14 cellular contexts compared by ENCODE assay signal in the genomic region with DNA sequence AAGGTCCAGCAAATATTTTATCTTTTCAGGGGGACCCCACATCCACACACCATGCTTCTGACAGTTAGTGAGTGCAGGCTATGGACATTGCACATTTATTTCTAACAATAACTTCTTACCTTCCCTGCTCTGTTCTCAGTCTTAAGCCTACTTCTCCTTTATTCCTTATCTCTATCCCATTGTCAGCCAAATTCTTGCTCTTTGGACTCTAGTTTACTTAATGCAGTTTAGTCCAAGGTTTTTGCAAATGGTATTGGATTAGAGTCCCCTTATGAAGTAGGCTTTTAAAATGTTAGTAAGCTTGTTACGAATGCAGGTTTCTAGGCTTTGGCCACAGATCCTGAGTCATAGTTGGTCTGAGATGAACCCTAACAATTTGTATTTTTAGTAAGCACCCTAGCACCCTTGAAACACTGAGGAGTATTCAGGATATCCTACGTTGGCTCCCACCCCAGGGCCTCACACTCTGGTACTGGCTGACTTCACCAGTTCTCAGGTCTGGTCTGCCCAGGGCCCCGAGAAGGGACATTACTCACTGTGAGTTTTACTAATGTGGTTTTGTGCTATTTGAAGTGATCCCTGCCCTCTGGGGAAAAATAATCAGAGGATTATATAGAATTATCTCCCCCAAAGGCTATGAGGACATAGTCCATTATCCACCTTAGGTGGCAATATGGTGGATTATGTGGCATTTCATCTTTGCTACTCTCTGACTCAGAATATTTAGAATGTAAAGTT.
DNase-seq lines count a peak whose midpoint lies in the region; ATAC-seq, FAIRE-seq and TF ChIP-seq lines count a peak whose summit lies in the region.
"Had no signal": no experiment of that assay in that cellular context is flagged by ENCODE, and none has a peak within 500 bp of the region (broad histone marks: within the 10 kb centered on the region; RNA-seq: fewer than 3 reads in every experiment).

No MANE protein-coding gene starts in this region.

- no peaks in the 10 kb centered on the region for H3K9me1 ChIP-seq in endothelial cell of umbilical vein (replicated peaks; ENCODE audit: control insufficient read depth, extremely low read depth, insufficient read depth, low read length)

- peaks cover 23% of the 10 kb centered on the region for H3K4me1 ChIP-seq in Panc1 (ENCODE audit: control insufficient read depth, insufficient read depth, low read length)
- H3K4me1 ChIP-seq in endothelial cell of umbilical vein (ENCODE audit: control insufficient read depth, extremely low read depth, insufficient read depth, low read length) = peaks cover 14% of the 10 kb centered on the region
- H3K4me1 ChIP-seq in osteoblast (ENCODE audit: insufficient read depth, low read length) = peaks cover 21% of the 10 kb centered on the region
- H3K4me1 ChIP-seq: BLaER1 treated with 17β-estradiol and CSF1 and Interleukin-3, amounts not matched to agents 10 nM and 100 nM had no signal

- H3K27me3 ChIP-seq in Panc1 (ENCODE audit: control insufficient read depth, insufficient read depth, low read length) = no peaks in the 10 kb centered on the region
- H3K27me3 ChIP-seq in endothelial cell of umbilical vein (ENCODE audit: control insufficient read depth in 2 of 2, insufficient read depth in 2 of 2, low read length in 2 of 2) = no peaks in the 10 kb centered on the region
- no peaks in the 10 kb centered on the region for H3K27me3 ChIP-seq in osteoblast (ENCODE audit: insufficient read depth, low read length)
- H3K27me3 ChIP-seq: adrenal gland; BLaER1 treated with 17β-estradiol and CSF1 and Interleukin-3, amounts not matched to agents 10 nM and 100 nM had no signal

- no peaks in the 10 kb centered on the region for H4K20me1 ChIP-seq in endothelial cell of umbilical vein (replicated peaks; ENCODE audit: control insufficient read depth, extremely low read depth, insufficient read depth, low read length)
- H4K20me1 ChIP-seq in osteoblast (ENCODE audit: insufficient read depth, low read length) = no peaks in the 10 kb centered on the region
- H4K20me1 ChIP-seq: BLaER1 treated with 17β-estradiol and CSF1 and Interleukin-3, amounts not matched to agents 10 nM and 100 nM had no signal

- DNase-seq in H54 (ENCODE audit: insufficient read length, low spot score) (peak; percentile 27), Panc1 (ENCODE audit: low read depth, low spot score) (no peak), endothelial cell of umbilical vein (ENCODE audit: low read depth, low spot score) (no peak), osteoblast (ENCODE audit: insufficient read length, low spot score, missing footprints) (no peak), NCI-H2196 treated with DMSO at 0.1 percent for 48 hours (lab: John Stamatoyannopoulos, UW; ENCODE audit: unreplicated experiment) (no peak)
- no peak for DNase-seq in activated naive CD8-positive, alpha-beta T cell treated with anti-CD3 and anti-CD28 coated beads for 36 hours
- no peak for DNase-seq in stimulated activated CD8-positive, alpha-beta memory T cell treated with anti-CD3 and anti-CD28 coated beads, Interleukin-4, amount 100 ng/mL, for 48 hours
- DNase-seq: activated T-cell treated with anti-CD3 and anti-CD28 coated beads, Interleukin-2, amount 50 U/mL, for 1 hour; adrenal gland; naive B cell; NCI-H1694 treated with DMSO at 0.1 percent for 48 hours had no signal

- H3K79me2 ChIP-seq in endothelial cell of umbilical vein (ENCODE audit: control insufficient read depth, insufficient read depth, low read length) = no peaks in the 10 kb centered on the region
- no peaks in the 10 kb centered on the region for H3K79me2 ChIP-seq in osteoblast (ENCODE audit: insufficient read depth, low read length)

- H3K36me3 ChIP-seq in Panc1 (ENCODE audit: control insufficient read depth, insufficient read depth, low read length) = no peaks in the 10 kb centered on the region
- H3K36me3 ChIP-seq in endothelial cell of umbilical vein (ENCODE audit: control insufficient read depth in 2 of 2, extremely low read depth in 1 of 2, insufficient read depth in 2 of 2, low read length in 2 of 2) = no peaks in the 10 kb centered on the region
- no peaks in the 10 kb centered on the region for H3K36me3 ChIP-seq in osteoblast (ENCODE audit: insufficient read depth, low read length)
- H3K36me3 ChIP-seq: adrenal gland; BLaER1 treated with 17β-estradiol and CSF1 and Interleukin-3, amounts not matched to agents 10 nM and 100 nM had no signal

- no peaks in the 10 kb centered on the region for H3K36me3 Mint-ChIP-seq in activated naive CD8-positive, alpha-beta T cell treated with anti-CD3 and anti-CD28 coated beads for 36 hours
- H3K36me3 Mint-ChIP-seq: naive B cell had no signal

- dilution Hi-C loops in endothelial cell of umbilical vein (cut with MboI; ENCODE audit: extremely low pct_ligation_motif_present, low sequenced_read_pairs) = no loop called here

- TF ChIP-seq POLR2A in H54 (IDR thresholded peaks at IDR 0.05; ENCODE audit: low read depth, low read length) (no peak), endothelial cell of umbilical vein (IDR thresholded peaks at IDR 0.05; ENCODE audit: low read depth, low read length) (no peak)

- ATAC-seq in Panc1 (no peak), GM18511 (IDR thresholded peaks at IDR 0.05; ENCODE audit: unreplicated experiment) (no peak)

- H2AFZ ChIP-seq in endothelial cell of umbilical vein (ENCODE audit: low read depth, low read length) = no peak overlapping the region
- H2AFZ ChIP-seq in osteoblast (ENCODE audit: low read length) = no peak overlapping the region

- CTCF ChIA-PET in Panc1 (lab: Charles Lee) = no interaction called here
- CTCF ChIA-PET in endothelial cell of umbilical vein (lab: Charles Lee) = interaction anchor here (0.9 to 1.2 kb wide), 2 partner anchors 26 to 246 kb away, joined by 3 to 5 read pairs; no protein-coding TSS in a partner anchor

- no peak for TF ChIP-seq CTCF in Panc1 (IDR thresholded peaks at IDR 0.05)
- TF ChIP-seq CTCF in endothelial cell of umbilical vein (IDR thresholded peaks at IDR 0.05; ENCODE audit: extremely low read depth in 1 of 2, insufficient read depth in 1 of 2, low read depth in 1 of 2, low read length in 2 of 2) = no peak
- TF ChIP-seq CTCF in osteoblast (IDR thresholded peaks at IDR 0.05; ENCODE audit: extremely low read depth, low read depth, low read length) = no peak

- FAIRE-seq in H54 (lab: Jason Lieb, UNC) = peak; percentile 86
- FAIRE-seq in endothelial cell of umbilical vein (lab: Jason Lieb, UNC) = peak; percentile 12

- peaks cover 4% of the 10 kb centered on the region for H3K9me3 Mint-ChIP-seq in activated naive CD8-positive, alpha-beta T cell treated with anti-CD3 and anti-CD28 coated beads for 36 hours

- peaks cover 35% of the 10 kb centered on the region for H3K9me3 ChIP-seq in Panc1 (ENCODE audit: control insufficient read depth, insufficient read depth, low read depth, low read length)
- no peaks in the 10 kb centered on the region for H3K9me3 ChIP-seq in endothelial cell of umbilical vein (replicated peaks; ENCODE audit: control insufficient read depth, insufficient read depth, low read length)
- no peaks in the 10 kb centered on the region for H3K9me3 ChIP-seq in osteoblast (ENCODE audit: low read depth, low read length)
- H3K9me3 ChIP-seq: adrenal gland; BLaER1 treated with 17β-estradiol and CSF1 and Interleukin-3, amounts not matched to agents 10 nM and 100 nM had no signal

- H3K4me2 ChIP-seq in endothelial cell of umbilical vein (ENCODE audit: insufficient read depth, low read length) = no peak overlapping the region
- no peak overlapping the region for H3K4me2 ChIP-seq in osteoblast (ENCODE audit: insufficient read depth, low read length)
- H3K4me2 ChIP-seq: BLaER1 treated with 17β-estradiol and CSF1 and Interleukin-3, amounts not matched to agents 10 nM and 100 nM had no signal

- H3K27me3 Mint-ChIP-seq in activated naive CD8-positive, alpha-beta T cell treated with anti-CD3 and anti-CD28 coated beads for 36 hours = peaks cover 24% of the 10 kb centered on the region

- in situ Hi-C loops in Panc1 (cut with HindIII; ENCODE audit: low pct_unique_long_range_greater_than_20kb, low sequenced_read_pairs) = no loop called here

- no peak overlapping the region for H3K9ac ChIP-seq in endothelial cell of umbilical vein (replicated peaks; ENCODE audit: extremely low read depth, insufficient read depth, low read length)
- H3K9ac ChIP-seq: BLaER1 treated with 17β-estradiol and CSF1 and Interleukin-3, amounts not matched to agents 10 nM and 100 nM had no signal

- no peak overlapping the region for H3K4me3 Mint-ChIP-seq in activated naive CD8-positive, alpha-beta T cell treated with anti-CD3 and anti-CD28 coated beads for 36 hours
- H3K4me3 Mint-ChIP-seq: naive B cell had no signal

- BruUV-seq in Panc1 (replicated peaks; lab: Mats Ljungman, UMichigan) (no TSS peak), endothelial cell of umbilical vein (replicated peaks; lab: Mats Ljungman, UMichigan) (no TSS peak)

- no peak overlapping the region for H3K27ac Mint-ChIP-seq in activated naive CD8-positive, alpha-beta T cell treated with anti-CD3 and anti-CD28 coated beads for 36 hours
- H3K27ac Mint-ChIP-seq: naive B cell had no signal

- POLR2A ChIA-PET in Panc1 (lab: Charles Lee) = no interaction called here
- POLR2A ChIA-PET in endothelial cell of umbilical vein (lab: Charles Lee) = no interaction called here

- H3K4me1 Mint-ChIP-seq in activated naive CD8-positive, alpha-beta T cell treated with anti-CD3 and anti-CD28 coated beads for 36 hours = no peaks in the 10 kb centered on the region

- H3K4me3 ChIP-seq in Panc1 (ENCODE audit: low read depth in 2 of 2, low read length in 2 of 2) (no peak overlapping the region), endothelial cell of umbilical vein (replicated peaks in 1 of 3; ENCODE audit: insufficient read depth in 1 of 3, low read depth in 1 of 3, low read length in 3 of 3) (no peak overlapping the region), osteoblast (ENCODE audit: insufficient read depth, low read length) (no peak overlapping the region)
- H3K4me3 ChIP-seq: adrenal gland; BLaER1 treated with 17β-estradiol and CSF1 and Interleukin-3, amounts not matched to agents 10 nM and 100 nM; SK-N-MC had no signal

- H3K27ac ChIP-seq in Panc1 (ENCODE audit: low read length) (peak overlapping the region; percentile 92), endothelial cell of umbilical vein (ENCODE audit: insufficient read depth, low read depth, low read length) (peak overlapping the region; percentile 77), osteoblast (ENCODE audit: low read depth, low read length) (peak overlapping the region; percentile 61)
- H3K27ac ChIP-seq: adrenal gland; BLaER1 treated with 17β-estradiol and CSF1 and Interleukin-3, amounts not matched to agents 10 nM and 100 nM; SK-N-MC had no signal

- intact Hi-C loops in Panc1 (cut with micrococcal nuclease; ENCODE audit: unreplicated experiment) = no loop called here
- intact Hi-C loops in endothelial cell of umbilical vein (cut with micrococcal nuclease) = loop anchor here (5.0 kb wide), 1 partner anchor 222 kb away; no protein-coding TSS in a partner anchor

TF ChIP-seq in endothelial cell of umbilical vein, 7 proteins besides CTCF, POLR2A, EP300 and RAD21 (continues in another document):
- TF ChIP-seq FOS (IDR thresholded peaks at IDR 0.05; ENCODE audit: borderline replicate concordance, insufficient read depth, low read length) = no peak
- no peak for TF ChIP-seq EZH2 (IDR thresholded peaks at IDR 0.05; ENCODE audit: borderline replicate concordance, low read depth, low read length, severe bottlenecking)
- no peak for TF ChIP-seq POLR2AphosphoS5 (IDR thresholded peaks at IDR 0.05; ENCODE audit: insufficient read depth, low read depth, low read length)
